ENCODE assay signal across 16 cellular contexts in genomic region chr20:32731882-32732266, GRCh38. TPM values are rescaled to one million over a fixed set of nuclear protein-coding genes. Genes with fewer than 3 reads are reported as not detected.
DNase-seq lines count a peak whose midpoint lies in the region; ATAC-seq and TF ChIP-seq lines count a peak whose summit lies in the region.
"Had no signal": no experiment of that assay in that cellular context is flagged by ENCODE, and none has a peak within 500 bp of the region (broad histone marks: within the 10 kb centered on the region; RNA-seq: fewer than 3 reads in every experiment).

No MANE protein-coding gene starts in this region.

- peaks cover 22% of the 10 kb centered on the region for H3K4me1 Mint-ChIP-seq in activated naive CD8-positive, alpha-beta T cell treated with anti-CD3 and anti-CD28 coated beads, Interleukin-2, amount 10 ng/mL, durations not matched to agents 7 days and 5 days
- peaks cover 23% of the 10 kb centered on the region for H3K4me1 Mint-ChIP-seq in activated naive CD8-positive, alpha-beta T cell treated with anti-CD3 and anti-CD28 coated beads for 36 hours
- H3K4me1 Mint-ChIP-seq in type B pancreatic cell (ENCODE audit: unreplicated experiment) = peaks cover 18% of the 10 kb centered on the region

- POLR2A ChIA-PET in activated naive CD8-positive, alpha-beta T cell treated with anti-CD3 and anti-CD28 coated beads, Interleukin-2, amount 10 ng/mL, durations not matched to agents 7 days and 5 days (lab: Charles Lee) = interaction anchor here (3.6 kb wide), 1 partner anchor 11 kb away, joined by 16 read pairs; the partner anchor contains the start of gene COMMD7
- POLR2A ChIA-PET in PC-9 (lab: Charles Lee; ENCODE audit: unreplicated experiment) = interaction anchor here (0.7 kb wide), 1 partner anchor 59 kb away, joined by 4 read pairs; no protein-coding TSS in a partner anchor

- H3K27ac Mint-ChIP-seq in activated naive CD8-positive, alpha-beta T cell treated with anti-CD3 and anti-CD28 coated beads, Interleukin-2, amount 10 ng/mL, durations not matched to agents 7 days and 5 days = peak overlapping the region; percentile 55
- H3K27ac Mint-ChIP-seq in activated naive CD8-positive, alpha-beta T cell treated with anti-CD3 and anti-CD28 coated beads for 36 hours = no peak overlapping the region
- peak overlapping the region; percentile 96 for H3K27ac Mint-ChIP-seq in type B pancreatic cell

- H3K4me2 ChIP-seq in PC-9 = peak overlapping the region; percentile 59

- no peaks in the 10 kb centered on the region for H3K9me3 Mint-ChIP-seq in activated naive CD8-positive, alpha-beta T cell treated with anti-CD3 and anti-CD28 coated beads, Interleukin-2, amount 10 ng/mL, durations not matched to agents 7 days and 5 days
- no peaks in the 10 kb centered on the region for H3K9me3 Mint-ChIP-seq in activated naive CD8-positive, alpha-beta T cell treated with anti-CD3 and anti-CD28 coated beads for 36 hours
- H3K9me3 Mint-ChIP-seq in type B pancreatic cell = no peaks in the 10 kb centered on the region

- TF ChIP-seq CTCF in PC-9 (conservative IDR thresholded peaks at IDR 0.05) (no peak), type B pancreatic cell (conservative IDR thresholded peaks at IDR 0.05) (no peak)

- in situ Hi-C loops in G401 (cut with HindIII; ENCODE audit: low sequenced_read_pairs) = no loop called here

- CTCF ChIA-PET in PC-9 (lab: Charles Lee) = no interaction called here

- H3K4me3 Mint-ChIP-seq in activated naive CD8-positive, alpha-beta T cell treated with anti-CD3 and anti-CD28 coated beads, Interleukin-2, amount 10 ng/mL, durations not matched to agents 7 days and 5 days = no peak overlapping the region
- H3K4me3 Mint-ChIP-seq in activated naive CD8-positive, alpha-beta T cell treated with anti-CD3 and anti-CD28 coated beads for 36 hours = no peak overlapping the region
- H3K4me3 Mint-ChIP-seq in type B pancreatic cell = peak overlapping the region; percentile 15

- no peaks in the 10 kb centered on the region for H3K9me3 ChIP-seq in PC-9 (ENCODE audit: insufficient read depth, low read depth)
- H3K9me3 ChIP-seq: SJSA1 had no signal

- intact Hi-C loops in PC-9 (cut with micrococcal nuclease; ENCODE audit: unreplicated experiment) = no loop called here

- no peak for ATAC-seq in activated naive CD8-positive, alpha-beta T cell treated with anti-CD3 and anti-CD28 coated beads, Interleukin-2, amount 10 ng/mL, durations not matched to agents 7 days and 5 days (ENCODE audit: low read depth)

- H4K20me1 ChIP-seq in PC-9 (ENCODE audit: insufficient read depth) = peaks cover 5% of the 10 kb centered on the region; the same call in 1 of the 2 replicates

- no TSS peak for BruUV-seq in PC-9 (replicated peaks; lab: Mats Ljungman, UMichigan)

- no peaks in the 10 kb centered on the region for H3K27me3 ChIP-seq in PC-9 (ENCODE audit: insufficient read depth, low read depth)
- H3K27me3 ChIP-seq: SJSA1 had no signal

- H3K27me3 Mint-ChIP-seq in activated naive CD8-positive, alpha-beta T cell treated with anti-CD3 and anti-CD28 coated beads, Interleukin-2, amount 10 ng/mL, durations not matched to agents 7 days and 5 days = no peaks in the 10 kb centered on the region
- no peaks in the 10 kb centered on the region for H3K27me3 Mint-ChIP-seq in activated naive CD8-positive, alpha-beta T cell treated with anti-CD3 and anti-CD28 coated beads for 36 hours
- no peaks in the 10 kb centered on the region for H3K27me3 Mint-ChIP-seq in type B pancreatic cell

- no peak overlapping the region for H2AFZ ChIP-seq in PC-9

- DNase-seq in activated naive CD8-positive, alpha-beta T cell treated with anti-CD3 and anti-CD28 coated beads, Interleukin-2, amount 10 ng/mL, durations not matched to agents 7 days and 5 days = no peak
- no peak for DNase-seq in activated naive CD8-positive, alpha-beta T cell treated with anti-CD3 and anti-CD28 coated beads for 36 hours
- peak; percentile 32 to 76 for DNase-seq in PC-9
- peak; percentile 36 for DNase-seq in fibroblast of gingiva (ENCODE audit: low read depth)
- DNase-seq in type B pancreatic cell (ENCODE audit: extremely low spot score, unreplicated experiment) = no peak
- DNase-seq in iPS-NIHi11 (ENCODE audit: low spot score) = no peak
- no peak for DNase-seq in NCI-H1436 treated with DMSO at 0.1 percent for 48 hours (lab: John Stamatoyannopoulos, UW)
- no peak for DNase-seq in G401 (ENCODE audit: low spot score)
- DNase-seq: activated gamma-delta T cell, cortex of kidney, substantia nigra had no signal

- no peak overlapping the region for H3K4me3 ChIP-seq in PC-9
- H3K4me3 ChIP-seq: SJSA1 had no signal

- H3K79me2 ChIP-seq in PC-9 (ENCODE audit: low read depth) = 0 out of 2 replicates have a peak, but pooled peaks cover 7% of the 10 kb centered on the region

- H3K36me3 ChIP-seq in PC-9 (ENCODE audit: low read depth) = no peaks in the 10 kb centered on the region

- H3K4me1 ChIP-seq in PC-9 (replicated peaks; ENCODE audit: insufficient read depth) = peaks cover 30% of the 10 kb centered on the region

- H3K36me3 Mint-ChIP-seq in activated naive CD8-positive, alpha-beta T cell treated with anti-CD3 and anti-CD28 coated beads, Interleukin-2, amount 10 ng/mL, durations not matched to agents 7 days and 5 days = peaks cover 22% of the 10 kb centered on the region
- no peaks in the 10 kb centered on the region for H3K36me3 Mint-ChIP-seq in activated naive CD8-positive, alpha-beta T cell treated with anti-CD3 and anti-CD28 coated beads for 36 hours
- H3K36me3 Mint-ChIP-seq in type B pancreatic cell = peaks cover 27% of the 10 kb centered on the region

- H3K27ac ChIP-seq in PC-9 = peak overlapping the region; percentile 82
- H3K27ac ChIP-seq: SJSA1 had no signal

- peaks cover 30% of the 10 kb centered on the region for H3F3A ChIP-seq in PC-9 (ENCODE audit: insufficient read depth, low read depth)

- no peaks in the 10 kb centered on the region for H3K9me2 ChIP-seq in PC-9 (ENCODE audit: insufficient read depth)

RNA-seq across cellular contexts. Expression of gene COMMD7, which starts 11.4 kb away (rescaled TPM):
- total RNA-seq in activated naive CD8-positive, alpha-beta T cell treated with anti-CD3 and anti-CD28 coated beads, Interleukin-2, amount 10 ng/mL, durations not matched to agents 7 days and 5 days = 10 to 100 TPM; 52.6 to 55.6 TPM
- 10 to 100 TPM; 31.2 to 31.5 TPM for total RNA-seq in activated naive CD8-positive, alpha-beta T cell treated with anti-CD3 and anti-CD28 coated beads for 36 hours
- total RNA-seq in PC-9 (2021) (42.3 and 43.0 TPM in 2 replicates), type B pancreatic cell (ENCODE audit: low replicate concordance) (72.3 and 82.3 TPM in 2 replicates)
- total RNA-seq in G401 (2014; rRNA removed; shearing (Covaris generic)) = 48.4 and 61.8 TPM in 2 replicates

RNA-seq across cellular contexts. Expression of gene DNMT3B, which starts 30.3 kb away (rescaled TPM):
- total RNA-seq in activated naive CD8-positive, alpha-beta T cell treated with anti-CD3 and anti-CD28 coated beads, Interleukin-2, amount 10 ng/mL, durations not matched to agents 7 days and 5 days = 1 to 10 TPM; 4.9 to 6.6 TPM
- total RNA-seq in activated naive CD8-positive, alpha-beta T cell treated with anti-CD3 and anti-CD28 coated beads for 36 hours = 1 to 10 TPM; 2.6 TPM
- total RNA-seq in PC-9 (2021) (5.7 and 8.0 TPM in 2 replicates), type B pancreatic cell (ENCODE audit: low replicate concordance) (18.2 and 19.7 TPM in 2 replicates)
- total RNA-seq in G401 (2014; rRNA removed; shearing (Covaris generic)) = 23.4 and 29.1 TPM in 2 replicates

RNA-seq across cellular contexts. Expression of gene C20orf203, which starts 58.1 kb away (rescaled TPM):
- under 1 TPM; 0.22 to 0.60 TPM for total RNA-seq in activated naive CD8-positive, alpha-beta T cell treated with anti-CD3 and anti-CD28 coated beads, Interleukin-2, amount 10 ng/mL, durations not matched to agents 7 days and 5 days
- total RNA-seq in activated naive CD8-positive, alpha-beta T cell treated with anti-CD3 and anti-CD28 coated beads for 36 hours = under 1 TPM in 1 of 2 experiments, not detected in 1; 0.04 TPM
- total RNA-seq in PC-9 (2021) (0.08 TPM in 1 of 2 replicates, not detected in the other), type B pancreatic cell (ENCODE audit: low replicate concordance) (0.07 and 0.10 TPM in 2 replicates)
- not detected in 2 replicates for total RNA-seq in G401 (2014; rRNA removed; shearing (Covaris generic))
- total RNA-seq: glomerular endothelial cell, lung microvascular endothelial cell, M059J, NCI-H460, SJSA1 had no signal

Comparison
In these comparisons a context has a peak if more than half of its experiments do, and no peak if none do; other contexts are left out.
1. DNase-seq: peak in PC-9 (2 of 2) and fibroblast of gingiva (single experiment); none in activated naive CD8-positive, alpha-beta T cell treated with anti-CD3 and anti-CD28 coated beads, Interleukin-2, amount 10 ng/mL, durations not matched to agents 7 days and 5 days (single experiment), activated naive CD8-positive, alpha-beta T cell treated with anti-CD3 and anti-CD28 coated beads for 36 hours (single experiment), type B pancreatic cell (single experiment), iPS-NIHi11 (single experiment), NCI-H1436 treated with DMSO at 0.1 percent for 48 hours (single experiment) and G401 (single experiment).